Comparison of ENCODE assay signal across 28 cellular contexts in genomic region chr6:76000629-76001028, GRCh38.
"Had no signal": no experiment of that assay in that cellular context is flagged by ENCODE, and none has a peak within 500 bp of the region (broad histone marks: within the 10 kb centered on the region; RNA-seq: fewer than 3 reads in every experiment).

No MANE protein-coding gene starts in this region.

- H3K4me3 Mint-ChIP-seq: dendritic cell treated with granulocyte-macrophage colony-stimulating factor and Interleukin-4, amounts not matched to agents 40 ng/mL and 50 ng/mL, for 4 days; effector memory CD8-positive, alpha-beta T cell; endodermal cell; mesothelial cell of epicardium; naive B cell had no signal

- H3K4me1 ChIP-seq: colonic mucosa, esophagus squamous epithelium, gastrocnemius medialis, heart right ventricle, left lung, lower lobe of right lung had no signal

- ATAC-seq: effector memory CD8-positive, alpha-beta T cell; esophagus mucosa; gastrocnemius medialis; heart right ventricle; left cardiac atrium; left lung; left ventricle myocardium superior; lower lobe of right lung; mucosa of descending colon had no signal

- H3K36me3 ChIP-seq: colonic mucosa, esophagus squamous epithelium, gastrocnemius medialis, heart right ventricle, left lung, lower lobe of right lung had no signal

- H3K9me3 ChIP-seq: colonic mucosa, esophagus squamous epithelium, gastrocnemius medialis, heart right ventricle, left lung, lower lobe of right lung, mucosa of descending colon had no signal

- H3K27me3 ChIP-seq: colonic mucosa, esophagus squamous epithelium, gastrocnemius medialis, heart right ventricle, left lung had no signal

- H3K27ac ChIP-seq: colonic mucosa, epithelial cell of prostate, esophagus squamous epithelium, gastrocnemius medialis, heart right ventricle, left lung, lower lobe of right lung had no signal

- H3K9me3 Mint-ChIP-seq: dendritic cell treated with granulocyte-macrophage colony-stimulating factor and Interleukin-4, amounts not matched to agents 40 ng/mL and 50 ng/mL, for 4 days; effector memory CD8-positive, alpha-beta T cell; endodermal cell; mesothelial cell of epicardium had no signal

- H3K4me1 Mint-ChIP-seq: endodermal cell, naive B cell had no signal

- FAIRE-seq: endometrium, islet of Langerhans, keratinocyte had no signal

- H3K4me3 ChIP-seq: colonic mucosa, esophagus squamous epithelium, gastrocnemius medialis, heart right ventricle, left lung, lower lobe of right lung, mucosa of descending colon had no signal

- H3K27me3 Mint-ChIP-seq: dendritic cell treated with granulocyte-macrophage colony-stimulating factor and Interleukin-4, amounts not matched to agents 40 ng/mL and 50 ng/mL, for 4 days; naive B cell had no signal

- DNase-seq: colonic mucosa; cortex of kidney; effector CD8-positive, alpha-beta T cell; effector memory CD8-positive, alpha-beta T cell; endodermal cell; erythroblast; esophagus squamous epithelium; foreskin fibroblast; foreskin melanocyte; gastrocnemius medialis; glutamatergic neuron; head of caudate nucleus; heart right ventricle; hippocampal formation; left cardiac atrium; left lung; left ventricle myocardium superior; lower lobe of right lung; mesenchymal stem cell; mucosa of descending colon; naive B cell had no signal

- H3K36me3 Mint-ChIP-seq: mesothelial cell of epicardium, naive B cell had no signal

- H3K27ac Mint-ChIP-seq: dendritic cell treated with granulocyte-macrophage colony-stimulating factor and Interleukin-4, amounts not matched to agents 40 ng/mL and 50 ng/mL, for 4 days; effector memory CD8-positive, alpha-beta T cell; endodermal cell; mesothelial cell of epicardium; naive B cell had no signal
